In the genomic region with DNA sequence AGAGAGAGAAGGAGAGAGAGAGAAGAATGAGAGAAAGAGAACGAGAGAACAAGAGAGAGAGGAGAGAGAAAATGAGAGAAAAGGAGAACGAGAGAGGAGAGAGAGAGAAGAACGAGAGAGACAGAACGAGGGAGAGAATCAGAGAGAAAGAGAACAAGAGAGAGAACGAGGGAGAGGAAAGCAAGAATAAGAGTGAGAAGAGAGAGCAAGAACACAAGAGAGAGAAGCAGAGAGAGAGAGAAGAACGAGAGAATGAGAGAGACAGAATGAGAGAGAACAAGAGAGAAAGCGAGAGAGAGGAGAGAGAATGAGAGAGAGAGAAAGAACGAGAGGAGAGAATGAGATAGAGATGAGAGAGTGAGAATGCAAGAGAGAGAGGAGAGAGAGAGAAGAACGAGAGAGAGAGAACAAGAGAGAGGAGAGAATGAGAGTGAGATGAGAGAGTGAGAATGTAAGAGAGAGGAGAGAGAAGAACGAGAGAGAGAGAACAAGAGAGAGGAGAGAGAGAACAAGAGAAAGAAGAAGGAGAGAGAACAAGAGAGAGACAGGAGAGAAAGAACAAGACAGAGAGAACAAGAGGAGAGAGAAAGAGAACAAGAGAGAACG, we compare ENCODE assay signal across 20 cellular contexts.
"Had no signal": no experiment of that assay in that cellular context is flagged by ENCODE, and none has a peak within 500 bp of the region (broad histone marks: within the 10 kb centered on the region; RNA-seq: fewer than 3 reads in every experiment).

No MANE protein-coding gene starts in this region.

- H3K27ac ChIP-seq: body of pancreas, gastrocnemius medialis, tibial nerve, vagina had no signal

- H3K27ac Mint-ChIP-seq: activated CD4-positive, alpha-beta memory T cell treated with anti-CD3 and anti-CD28 coated beads, Interleukin-2, amount 10 ng/mL, durations not matched to agents 7 days and 5 days; activated naive CD8-positive, alpha-beta T cell treated with anti-CD3 and anti-CD28 coated beads, Interleukin-2, amount 10 ng/mL, durations not matched to agents 7 days and 5 days; activated T-helper 2 cell treated with anti-CD3 and anti-CD28 coated beads, Interferon-gamma antibody, Interleukin-2, Interleukin-4, amounts not matched to agents 10 μg/mL and 5 μg/mL and 100 μg/mL, durations not matched to agents 14 hours and 24 hours and 36 hours; T-helper 2 cell treated with Interferon-gamma antibody and Interleukin-4, amounts not matched to agents 5 μg/mL and 100 μg/mL, for 36 hours had no signal

- H3K9me3 ChIP-seq: body of pancreas, gastrocnemius medialis, vagina had no signal

- H3K4me1 ChIP-seq: body of pancreas had no signal

- H3K4me3 Mint-ChIP-seq: activated CD4-positive, alpha-beta memory T cell treated with anti-CD3 and anti-CD28 coated beads, Interleukin-2, amount 10 ng/mL, durations not matched to agents 7 days and 5 days; activated naive CD8-positive, alpha-beta T cell treated with anti-CD3 and anti-CD28 coated beads, Interleukin-2, amount 10 ng/mL, durations not matched to agents 7 days and 5 days; T-helper 2 cell treated with Interferon-gamma antibody and Interleukin-4, amounts not matched to agents 5 μg/mL and 100 μg/mL, for 36 hours had no signal

- H3K27me3 ChIP-seq: body of pancreas, gastrocnemius medialis, tibial nerve, vagina had no signal

- DNase-seq: activated CD4-positive, alpha-beta memory T cell treated with anti-CD3 and anti-CD28 coated beads, Interleukin-2, amount 10 ng/mL, durations not matched to agents 7 days and 5 days; activated CD4-positive, alpha-beta T cell treated with anti-CD3 and anti-CD28 coated beads for 4 hours; activated naive CD4-positive, alpha-beta T cell treated with Interleukin-2 at 50 U/mL for 16 hours; activated naive CD8-positive, alpha-beta T cell treated with anti-CD3 and anti-CD28 coated beads, Interleukin-2, amount 10 ng/mL, durations not matched to agents 7 days and 5 days; activated T-cell treated with anti-CD3 and anti-CD28 coated beads, Interleukin-2, amount 50 U/mL, for 1 hour; amygdala; body of pancreas; caudate nucleus; gastrocnemius medialis; head of caudate nucleus; midbrain; retina; stimulated activated CD4-positive, alpha-beta T cell treated with anti-CD3 and anti-CD28 coated beads, Interleukin-2, amount 100 ng/mL, for 24 hours; stimulated activated naive CD4-positive, alpha-beta T cell treated with Interleukin-2 at 50 U/mL for 16 hours had no signal

- ATAC-seq: body of pancreas, gastrocnemius medialis, left lobe of liver had no signal

- H3K4me3 ChIP-seq: body of pancreas, gastrocnemius medialis, lung, tibial nerve, vagina had no signal

- H3K9me3 Mint-ChIP-seq: activated CD4-positive, alpha-beta memory T cell treated with anti-CD3 and anti-CD28 coated beads, Interleukin-2, amount 10 ng/mL, durations not matched to agents 7 days and 5 days; activated naive CD8-positive, alpha-beta T cell treated with anti-CD3 and anti-CD28 coated beads, Interleukin-2, amount 10 ng/mL, durations not matched to agents 7 days and 5 days; activated T-helper 2 cell treated with anti-CD3 and anti-CD28 coated beads, Interferon-gamma antibody, Interleukin-2, Interleukin-4, amounts not matched to agents 10 μg/mL and 5 μg/mL and 100 μg/mL, durations not matched to agents 14 hours and 24 hours and 36 hours; T-helper 2 cell treated with Interferon-gamma antibody and Interleukin-4, amounts not matched to agents 5 μg/mL and 100 μg/mL, for 36 hours had no signal

- H3K36me3 ChIP-seq: gastrocnemius medialis, tibial nerve, vagina had no signal

- H3K36me3 Mint-ChIP-seq: activated naive CD8-positive, alpha-beta T cell treated with anti-CD3 and anti-CD28 coated beads, Interleukin-2, amount 10 ng/mL, durations not matched to agents 7 days and 5 days had no signal
